ENCODE assay signal across 20 cellular contexts in genomic region chr2:60271096-60271495, GRCh38.
"Had no signal": no experiment of that assay in that cellular context is flagged by ENCODE, and none has a peak within 500 bp of the region (broad histone marks: within the 10 kb centered on the region; RNA-seq: fewer than 3 reads in every experiment).

No MANE protein-coding gene starts in this region.

- ATAC-seq: effector memory CD8-positive, alpha-beta T cell; esophagus mucosa; foreskin keratinocyte; gastrocnemius medialis; gastroesophageal sphincter had no signal

- DNase-seq: colonic mucosa; cortex of kidney; dermis blood vessel endothelial cell; dorsolateral prefrontal cortex; effector CD4-positive, alpha-beta T cell; effector CD8-positive, alpha-beta T cell; effector memory CD4-positive, alpha-beta T cell; effector memory CD8-positive, alpha-beta T cell; endodermal cell; erythroblast; esophagus squamous epithelium; foreskin fibroblast; foreskin keratinocyte; foreskin melanocyte; gastrocnemius medialis; glutamatergic neuron; heart left ventricle; heart right ventricle had no signal
